In genomic region chr6:79250107-79250514, GRCh38 we compare ENCODE assay signal across 1 cellular context.
TF ChIP-seq lines count a peak whose summit lies in the region.

No MANE protein-coding gene starts in this region.

TF ChIP-seq in liver, 16 proteins besides CTCF, POLR2A, EP300 and RAD21 (continued from another document):
- TF ChIP-seq REST (IDR thresholded peaks at IDR 0.05) (no peak), NR2F2 (IDR thresholded peaks at IDR 0.05) (no peak), EGR1 (IDR thresholded peaks at IDR 0.05; ENCODE audit: low read depth in 2 of 2) (no peak), HNF4A (conservative IDR thresholded peaks at IDR 0.05) (no peak)
TF ChIP-seq in liver: peak in this region for 0.
